In the genomic region with DNA sequence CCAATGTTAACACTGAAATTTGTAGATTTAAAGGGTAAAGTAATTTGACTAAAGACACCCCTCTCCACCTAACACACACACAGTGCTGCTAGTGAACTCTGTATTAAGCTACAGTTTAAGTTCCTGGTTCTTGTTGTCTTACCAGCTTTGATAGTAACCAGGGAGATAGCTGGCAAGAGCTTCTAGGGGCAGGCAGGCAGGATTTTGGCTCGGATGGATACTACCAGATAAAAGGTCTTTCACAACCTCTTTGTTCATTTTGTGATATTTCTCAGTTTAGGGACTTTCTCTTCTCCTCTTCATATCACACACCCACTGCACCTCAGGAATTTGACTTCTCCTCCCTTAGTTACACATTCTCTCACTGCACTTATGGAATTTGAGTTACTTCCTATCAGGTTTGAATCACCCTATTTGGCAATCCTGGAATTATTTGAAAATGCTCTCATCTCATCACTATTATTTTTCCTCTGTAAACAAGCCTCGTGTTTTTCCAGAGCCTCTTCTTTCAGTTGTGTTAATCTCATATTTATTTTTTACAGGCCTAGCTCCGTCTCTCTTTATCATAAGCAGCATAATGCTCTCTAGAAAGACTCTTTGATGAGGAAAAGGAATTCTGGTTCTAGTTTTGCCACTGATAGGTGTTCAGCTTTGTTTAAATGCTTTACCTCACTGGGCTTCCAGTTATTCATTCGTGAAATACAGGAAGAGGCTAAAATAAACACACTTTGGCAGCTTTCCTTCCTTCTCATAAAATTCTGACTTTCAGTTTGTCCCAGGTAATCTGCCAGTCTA, we compare ENCODE assay signal across 8 cellular contexts. TPM values are rescaled to one million over a fixed set of nuclear protein-coding genes. Genes with fewer than 3 reads are reported as not detected.
DNase-seq lines count a peak whose midpoint lies in the region; TF ChIP-seq lines count a peak whose summit lies in the region.

No MANE protein-coding gene starts in this region.

- H2AFZ ChIP-seq in SK-N-SH (ENCODE audit: low read depth), result peak overlapping the region; percentile 78; the same call in 1 of the 2 replicates
- no peak overlapping the region for H2AFZ ChIP-seq in trophoblast cell (ENCODE audit: insufficient read depth, low read length, poor library complexity)

- H3K9ac ChIP-seq in SK-N-SH (0 out of 2 replicates have a peak overlapping the region, but pooled peaks have one; percentile 24), trophoblast cell (ENCODE audit: low read length) (no peak overlapping the region)

- POLR2A ChIA-PET in SK-N-SH (lab: Yijun Ruan, JAX), result no interaction called here

- no peaks in the 10 kb centered on the region for H3K27me3 ChIP-seq in SK-N-SH (ENCODE audit: insufficient read depth)
- H3K27me3 ChIP-seq in trophoblast cell (ENCODE audit: insufficient read depth, low read length), result no peaks in the 10 kb centered on the region

- no peaks in the 10 kb centered on the region for H3F3A ChIP-seq in SK-N-SH (replicated peaks; ENCODE audit: insufficient read depth)

- no peak overlapping the region for H3K23ac ChIP-seq in trophoblast cell (ENCODE audit: low read length)

- no peak overlapping the region for H4K91ac ChIP-seq in trophoblast cell (ENCODE audit: low read depth, low read length)

- H3K79me2 ChIP-seq in SK-N-SH (ENCODE audit: insufficient read depth), result no peaks in the 10 kb centered on the region
- no peaks in the 10 kb centered on the region for H3K79me2 ChIP-seq in trophoblast cell (ENCODE audit: control insufficient read depth, insufficient read depth, low read length, poor library complexity)

- peak overlapping the region; percentile 47 to 58; a peak in 3 of 4 replicates for H3K27ac ChIP-seq in SK-N-SH (ENCODE audit: low read depth in 2 of 2, low read length in 1 of 2)
- H3K27ac ChIP-seq in trophoblast cell (ENCODE audit: low read depth, low read length), result no peak overlapping the region
- no peak overlapping the region for H3K27ac ChIP-seq in coronary artery

- DNase-seq in GM03348 (ENCODE audit: low spot score) (peak; percentile 77), SK-N-SH (no peak), fibroblast of villous mesenchyme (ENCODE audit: low read depth) (peak; percentile 91), trophoblast cell (peak; percentile 58 to 93), coronary artery (ENCODE audit: low spot score) (no peak), NCI-H187 (lab: John Stamatoyannopoulos, UW) (no peak)
- no peak for DNase-seq in activated CD8-positive, alpha-beta memory T cell treated with anti-CD3 and anti-CD28 coated beads, Interleukin-2, amount 50 U/mL, for 48 hours
- no peak for DNase-seq in activated CD8-positive, alpha-beta memory T cell treated with anti-CD3 and anti-CD28 coated beads, Interleukin-2, amount 50 U/mL, for 4 hours

- no peaks in the 10 kb centered on the region for H4K20me1 ChIP-seq in SK-N-SH (ENCODE audit: insufficient read depth)

- H4K12ac ChIP-seq in trophoblast cell (ENCODE audit: low read depth, low read length), result no peak overlapping the region

- WGBS in SK-N-SH (ENCODE audit: low lambda C conversion rate), result 2% methylated on average over 4 of the region's 4 CpGs
- WGBS in trophoblast cell (ENCODE audit: extremely low coverage, insufficient coverage, insufficient read length), result no CpG with 5 or more reads among the region's 4 CpGs

- no peak overlapping the region for H2BK120ac ChIP-seq in trophoblast cell (ENCODE audit: insufficient read depth, low read length, poor library complexity)

- H2BK12ac ChIP-seq in trophoblast cell (ENCODE audit: low read length), result no peak overlapping the region

- H3K36me3 ChIP-seq in SK-N-SH (replicated peaks in 1 of 2; ENCODE audit: control insufficient read depth in 1 of 2, insufficient read depth in 2 of 2, low read length in 1 of 2), result no peaks in the 10 kb centered on the region
- H3K36me3 ChIP-seq in trophoblast cell (ENCODE audit: control insufficient read depth in 1 of 2, insufficient read depth in 2 of 2, low read length in 2 of 2), result no peaks in the 10 kb centered on the region

- no peak overlapping the region for H3K18ac ChIP-seq in trophoblast cell (ENCODE audit: low read length)

- H4K8ac ChIP-seq in trophoblast cell (ENCODE audit: low read depth, low read length), result no peak overlapping the region

- no peak overlapping the region for H3K4ac ChIP-seq in trophoblast cell (ENCODE audit: low read depth, low read length)

- H3K4me3 ChIP-seq in SK-N-SH (ENCODE audit: low read depth in 2 of 2, low read length in 1 of 2) (no peak overlapping the region), fibroblast of villous mesenchyme (ENCODE audit: low read depth, low read length) (peak overlapping the region; percentile 9), trophoblast cell (ENCODE audit: low read depth, low read length) (no peak overlapping the region), coronary artery (no peak overlapping the region)

- CTCF ChIA-PET in SK-N-SH (lab: Yijun Ruan, JAX), result interaction anchor here (1.1 kb wide), 1 partner anchor 143 kb away, joined by 3 read pairs; no protein-coding TSS in a partner anchor

- H2AK5ac ChIP-seq in trophoblast cell (ENCODE audit: low read length), result no peak overlapping the region

- H3K9me2 ChIP-seq in SK-N-SH, result no peaks in the 10 kb centered on the region

- TF ChIP-seq EP300 in SK-N-SH (IDR thresholded peaks at IDR 0.05; ENCODE audit: borderline replicate concordance in 1 of 2, low read depth in 1 of 2, low read length in 1 of 2), result no peak

- TF ChIP-seq RAD21 in SK-N-SH (IDR thresholded peaks at IDR 0.05; ENCODE audit: low read length), result no peak

- no peak for TF ChIP-seq CTCF in SK-N-SH (IDR thresholded peaks at IDR 0.05)
- no peak for TF ChIP-seq CTCF in fibroblast of villous mesenchyme (IDR thresholded peaks at IDR 0.05; ENCODE audit: insufficient read depth, low read depth, low read length)
- TF ChIP-seq CTCF in coronary artery (IDR thresholded peaks at IDR 0.05), result no peak

- no peak overlapping the region for H2BK5ac ChIP-seq in trophoblast cell (ENCODE audit: low read depth, low read length, poor library complexity)

- H3K9me3 ChIP-seq in SK-N-SH (no peaks in the 10 kb centered on the region), trophoblast cell (ENCODE audit: insufficient read depth, low read depth, low read length) (no peaks in the 10 kb centered on the region)

- no peaks in the 10 kb centered on the region for H3K79me1 ChIP-seq in trophoblast cell (ENCODE audit: low read length)

- no peak overlapping the region for H3K14ac ChIP-seq in trophoblast cell (ENCODE audit: low read length)

- H3K4me2 ChIP-seq in SK-N-SH (peak overlapping the region; percentile 50), trophoblast cell (ENCODE audit: low read length) (no peak overlapping the region)

- H3K4me1 ChIP-seq in SK-N-SH (ENCODE audit: control insufficient read depth in 1 of 2, insufficient read depth in 2 of 2, low read depth in 1 of 2, low read length in 1 of 2), result peaks cover 0 to 8% of the 10 kb centered on the region in 2 experiments; a peak in 1 of 4 replicates
- H3K4me1 ChIP-seq in trophoblast cell (ENCODE audit: control insufficient read depth in 1 of 2, insufficient read depth in 2 of 2, low read length in 2 of 2), result no peaks in the 10 kb centered on the region

TF ChIP-seq in SK-N-SH, 30 proteins besides CTCF, POLR2A, EP300 and RAD21:
- TF ChIP-seq FOSL2 (IDR thresholded peaks at IDR 0.05; ENCODE audit: borderline replicate concordance, low read depth) (peak; percentile 9; the same call in 1 of the 2 replicates), RFX5 (IDR thresholded peaks at IDR 0.05; ENCODE audit: low read length) (no peak)

RNA-seq across cellular contexts. Expression of a gene that starts 23.0 kb away (rescaled TPM):
- polyA plus RNA-seq in SK-N-SH (2012; rRNA removed), result 0.82 and 1.8 TPM in 2 replicates
- polyA plus RNA-seq in SK-N-SH (2012; cell fraction: cytosol; rRNA removed), result 2.4 and 2.6 TPM in 2 replicates
- polyA plus RNA-seq in SK-N-SH (2012; cell fraction: nucleus; rRNA removed), result 1.4 and 2.0 TPM in 2 replicates
- 3.5 and 14.2 TPM in 2 replicates for total RNA-seq in fibroblast of villous mesenchyme
- 5.8 and 6.5 TPM in 2 replicates for polyA plus RNA-seq in trophoblast cell (2013)

RNA-seq across cellular contexts. Expression of a gene that starts 42.7 kb away (rescaled TPM):
- 0.02 TPM in 2 replicates for polyA plus RNA-seq in SK-N-SH (2012; rRNA removed)
- polyA plus RNA-seq in SK-N-SH (2012; cell fraction: cytosol; rRNA removed), result 0.05 and 0.10 TPM in 2 replicates
- 0.02 TPM in 1 of 2 replicates, not detected in the other for polyA plus RNA-seq in SK-N-SH (2012; cell fraction: nucleus; rRNA removed)
- under 0.01 and 0.43 TPM in 2 replicates for total RNA-seq in fibroblast of villous mesenchyme
- 0.26 and 0.38 TPM in 2 replicates for polyA plus RNA-seq in trophoblast cell (2013)

Comparison
In these comparisons a context has a peak if more than half of its experiments do, and no peak if none do; other contexts are left out.
1. DNase-seq: peak in GM03348 (single experiment), fibroblast of villous mesenchyme (single experiment) and trophoblast cell (2 of 2); none in SK-N-SH (single experiment), activated CD8-positive, alpha-beta memory T cell treated with anti-CD3 and anti-CD28 coated beads, Interleukin-2, amount 50 U/mL, for 48 hours (single experiment), activated CD8-positive, alpha-beta memory T cell treated with anti-CD3 and anti-CD28 coated beads, Interleukin-2, amount 50 U/mL, for 4 hours (single experiment), coronary artery (single experiment) and NCI-H187 (0 of 2).
2. H3K27ac ChIP-seq: peak in SK-N-SH (2 of 2); none in trophoblast cell (single experiment) and coronary artery (0 of 2).